Comparison of ENCODE assay signal across 8 cellular contexts in genomic region chr12:124456652-124457152, GRCh38.
DNase-seq lines count a peak whose midpoint lies in the region; ATAC-seq and TF ChIP-seq lines count a peak whose summit lies in the region.

No MANE protein-coding gene starts in this region.

- H3K9me3 ChIP-seq in OCI-LY1 (ENCODE audit: low read length) (no peaks in the 10 kb centered on the region), GM23248 (ENCODE audit: low read depth) (no peaks in the 10 kb centered on the region)

- H2AFZ ChIP-seq in OCI-LY1 (ENCODE audit: low read length) (no peak overlapping the region), GM23248 (no peak overlapping the region)

- DNase-seq in coronary artery (ENCODE audit: low spot score) (no peak), NCI-H69 (lab: John Stamatoyannopoulos, UW) (no peak), DMS 273 treated with DMSO at 0.1 percent for 48 hours (lab: John Stamatoyannopoulos, UW) (no peak), AML-193 (lab: John Stamatoyannopoulos, UW) (no peak), GM23248 (no peak)
- peak; percentile 23 to 30 for DNase-seq in stimulated activated CD4-positive, alpha-beta T cell treated with anti-CD3 and anti-CD28 coated beads, Interleukin-4, amount 100 ng/mL, for 4 hours

- no peaks in the 10 kb centered on the region for H3K9me2 ChIP-seq in OCI-LY1 (ENCODE audit: low read depth, low read length)
- H3K9me2 ChIP-seq in GM23248 (ENCODE audit: insufficient read depth) = no peaks in the 10 kb centered on the region

- H3K4me2 ChIP-seq in OCI-LY1 (ENCODE audit: low read length) = peak overlapping the region; percentile 45
- no peak overlapping the region for H3K4me2 ChIP-seq in GM23248 (ENCODE audit: unreplicated experiment)

- H3K4me1 ChIP-seq in OCI-LY1 (ENCODE audit: insufficient read depth, low read length, severe bottlenecking) (peaks cover 51% of the 10 kb centered on the region), GM23248 (ENCODE audit: insufficient read depth) (peaks cover 38% of the 10 kb centered on the region)

- H3K9ac ChIP-seq in OCI-LY1 (ENCODE audit: low read length) = peak overlapping the region; percentile 49; the same call in 1 of the 2 replicates
- no peak overlapping the region; the same call in 1 of the 2 replicates for H3K9ac ChIP-seq in GM23248

- TF ChIP-seq CTCF in OCI-LY1 (IDR thresholded peaks at IDR 0.05; ENCODE audit: low read length) = no peak
- no peak for TF ChIP-seq CTCF in coronary artery (IDR thresholded peaks at IDR 0.05)

- peak overlapping the region; percentile 49 for H3K4me3 ChIP-seq in OCI-LY1 (ENCODE audit: low read depth, low read length, poor library complexity, severe bottlenecking)
- H3K4me3 ChIP-seq in coronary artery = peak overlapping the region; percentile 67
- H3K4me3 ChIP-seq in GM23248 = no peak overlapping the region

- H3K36me3 ChIP-seq in OCI-LY1 (ENCODE audit: insufficient read depth, low read length) = 0 out of 2 replicates have a peak, but pooled peaks cover 12% of the 10 kb centered on the region
- H3K36me3 ChIP-seq in GM23248 (ENCODE audit: low read depth) = no peaks in the 10 kb centered on the region

- no peaks in the 10 kb centered on the region for H3K79me2 ChIP-seq in OCI-LY1 (ENCODE audit: insufficient read depth, low read length)
- H3K79me2 ChIP-seq in GM23248 (ENCODE audit: insufficient read depth) = no peaks in the 10 kb centered on the region; the same call in 1 of the 2 replicates

- in situ Hi-C loops in GM23248 (cut with MboI) = no loop called here

- H3K27me3 ChIP-seq in OCI-LY1 (ENCODE audit: insufficient read depth, low read length) (no peaks in the 10 kb centered on the region), GM23248 (replicated peaks; ENCODE audit: insufficient read depth) (no peaks in the 10 kb centered on the region)

- H4K20me1 ChIP-seq in OCI-LY1 (ENCODE audit: insufficient read depth, low read length) = no peaks in the 10 kb centered on the region
- no peaks in the 10 kb centered on the region for H4K20me1 ChIP-seq in GM23248 (ENCODE audit: insufficient read depth)

- H3K27ac ChIP-seq in OCI-LY1 (ENCODE audit: low read depth, low read length, poor library complexity, severe bottlenecking) = peak overlapping the region; percentile 62
- peak overlapping the region; percentile 82 to 95 for H3K27ac ChIP-seq in coronary artery
- H3K27ac ChIP-seq in GM23248 = no peak overlapping the region

- H3F3A ChIP-seq in OCI-LY1 (ENCODE audit: insufficient read depth, low read length) = no peaks in the 10 kb centered on the region
- H3F3A ChIP-seq in GM23248 (ENCODE audit: insufficient read depth) = peaks cover 24% of the 10 kb centered on the region

- peak; percentile 17 for ATAC-seq in GM18868 (IDR thresholded peaks at IDR 0.05; ENCODE audit: unreplicated experiment)

- WGBS in GM23248 (ENCODE audit: low coverage in 1 of 2, low lambda C conversion rate in 2 of 2, missing lambda C conversion rate in 2 of 2), 2 experiments = 92 to 96% methylated on average over 15 to 31 of the region's 31 CpGs

Comparison
In these comparisons a context has a peak if more than half of its experiments do, and no peak if none do; other contexts are left out.
1. DNase-seq: peak in stimulated activated CD4-positive, alpha-beta T cell treated with anti-CD3 and anti-CD28 coated beads, Interleukin-4, amount 100 ng/mL, for 4 hours (2 of 2); none in coronary artery (single experiment), NCI-H69 (single experiment), DMS 273 treated with DMSO at 0.1 percent for 48 hours (single experiment), AML-193 (0 of 2) and GM23248 (single experiment).